15 cellular contexts compared by ENCODE assay signal in genomic region chr2:101109451-101110140, GRCh38. TPM values are rescaled to one million over a fixed set of nuclear protein-coding genes. Genes with fewer than 3 reads are reported as not detected.
DNase-seq lines count a peak whose midpoint lies in the region; ATAC-seq, FAIRE-seq and TF ChIP-seq lines count a peak whose summit lies in the region.
"Had no signal": no experiment of that assay in that cellular context is flagged by ENCODE, and none has a peak within 500 bp of the region (broad histone marks: within the 10 kb centered on the region; RNA-seq: fewer than 3 reads in every experiment).

No MANE protein-coding gene starts in this region.

- no peak overlapping the region for H3K27ac Mint-ChIP-seq in activated naive CD4-positive, alpha-beta T cell treated with anti-CD3 and anti-CD28 coated beads for 36 hours
- H3K27ac Mint-ChIP-seq: activated CD4-positive, alpha-beta T cell treated with anti-CD3 and anti-CD28 coated beads, Interleukin-2, amount 10 ng/mL, durations not matched to agents 7 days and 5 days had no signal

- no peak overlapping the region for H2BK20ac ChIP-seq in H1 (ENCODE audit: low read length)

- H3K4me2 ChIP-seq in A549 (peak overlapping the region; percentile 77), H1 (ENCODE audit: insufficient read depth in 1 of 2, low read depth in 2 of 2, low read length in 2 of 2) (no peak overlapping the region), OCI-LY7 (ENCODE audit: low read length) (no peak overlapping the region)

- no peak overlapping the region for H3K14ac ChIP-seq in H1 (ENCODE audit: insufficient read length)

- H2AFZ ChIP-seq in H1 (ENCODE audit: low read length), result no peak overlapping the region
- H2AFZ ChIP-seq in OCI-LY7 (ENCODE audit: low read length), result no peak overlapping the region

- no peak overlapping the region for H3K4ac ChIP-seq in H1 (replicated peaks; ENCODE audit: insufficient read length, low read depth, low read length)

- no peak overlapping the region for H3K4me3 Mint-ChIP-seq in activated naive CD4-positive, alpha-beta T cell treated with anti-CD3 and anti-CD28 coated beads for 36 hours
- H3K4me3 Mint-ChIP-seq: activated CD4-positive, alpha-beta T cell treated with anti-CD3 and anti-CD28 coated beads, Interleukin-2, amount 10 ng/mL, durations not matched to agents 7 days and 5 days had no signal

- H3K36me3 ChIP-seq in H1 (ENCODE audit: control insufficient read depth in 2 of 4, insufficient read depth in 4 of 4, low read length in 3 of 4), result no peaks in the 10 kb centered on the region
- no peaks in the 10 kb centered on the region for H3K36me3 ChIP-seq in OCI-LY7 (ENCODE audit: insufficient read depth, low read length)

- H3K9me2 ChIP-seq in OCI-LY7 (ENCODE audit: insufficient read depth, low read length), result no peaks in the 10 kb centered on the region

- H3K23me2 ChIP-seq in H1 (ENCODE audit: low read depth, low read length), result no peaks in the 10 kb centered on the region

- no peaks in the 10 kb centered on the region for H3K4me1 Mint-ChIP-seq in activated naive CD4-positive, alpha-beta T cell treated with anti-CD3 and anti-CD28 coated beads for 36 hours (ENCODE audit: low read depth)
- H3K4me1 Mint-ChIP-seq: activated CD4-positive, alpha-beta T cell treated with anti-CD3 and anti-CD28 coated beads, Interleukin-2, amount 10 ng/mL, durations not matched to agents 7 days and 5 days had no signal

- ATAC-seq in A549, result no peak

- TF ChIP-seq RAD21 in A549 (conservative IDR thresholded peaks at IDR 0.05 in 1 of 2, IDR thresholded peaks at IDR 0.05 in 1 of 2), result no peak
- no peak for TF ChIP-seq RAD21 in H1 (IDR thresholded peaks at IDR 0.05 in 1 of 2, conservative IDR thresholded peaks at IDR 0.05 in 1 of 2; ENCODE audit: low read depth in 2 of 2, low read length in 2 of 2)

- no peak overlapping the region; the same call in 1 of the 2 replicates for H2BK15ac ChIP-seq in H1 (ENCODE audit: low read length)

- H2BK12ac ChIP-seq in H1 (ENCODE audit: low read depth, low read length), result no peak overlapping the region

- peaks cover 0 to 64% of the 10 kb centered on the region in 2 experiments; a peak in 2 of 4 replicates for H3K79me2 ChIP-seq in H1 (ENCODE audit: control insufficient read depth in 1 of 2, insufficient read depth in 2 of 2, low read length in 2 of 2)
- H3K79me2 ChIP-seq in OCI-LY7 (ENCODE audit: insufficient read depth, low read depth, low read length), result no peaks in the 10 kb centered on the region

- H3K79me1 ChIP-seq in H1 (ENCODE audit: low read depth, low read length), result peaks cover 6% of the 10 kb centered on the region

- WGBS in A549 (ENCODE audit: missing lambda C conversion rate), result 81% methylated on average over 14 of the region's 14 CpGs
- WGBS in H1 (ENCODE audit: extremely low coverage in 1 of 2, insufficient coverage in 1 of 2, insufficient read length in 1 of 2, insufficient replicate concordance in 2 of 2, low coverage in 1 of 2, low lambda C conversion rate in 2 of 2, missing lambda C conversion rate in 1 of 2), 2 experiments, result 84% methylated on average over 14 of the region's 14 CpGs; no CpG with 5 or more reads in 1 of the 2 experiments

- in situ Hi-C loops in GM13977 (cut with MboI; ENCODE audit: low pct_unique_long_range_greater_than_20kb, low sequenced_read_pairs, unreplicated experiment), result no loop called here

- H4K5ac ChIP-seq in H1 (ENCODE audit: insufficient read length, low read depth, low read length), result no peak overlapping the region

- H3K9ac ChIP-seq in H1 (replicated peaks in 1 of 4; ENCODE audit: extremely low read depth in 1 of 4, low read depth in 3 of 4, low read length in 3 of 4), result no peak overlapping the region

- TF ChIP-seq EP300 in A549 (IDR thresholded peaks at IDR 0.05) (no peak), H1 (IDR thresholded peaks at IDR 0.05; ENCODE audit: borderline replicate concordance in 1 of 2, low read depth in 2 of 2, low read length in 2 of 2) (no peak)

- TF ChIP-seq POLR2A in A549 (IDR thresholded peaks at IDR 0.05; ENCODE audit: low read length), result no peak
- TF ChIP-seq POLR2A in H1 (IDR thresholded peaks at IDR 0.05; ENCODE audit: control extremely low read depth in 1 of 2, low read depth in 2 of 2, low read length in 2 of 2), result no peak

- FAIRE-seq in A549 (lab: Jason Lieb, UNC) (no peak), H1 (lab: Jason Lieb, UNC) (no peak)
- FAIRE-seq: H54 had no signal

- DNase-seq in A549 (ENCODE audit: low read depth in 1 of 2, low spot score in 1 of 2) (no peak), NCI-H1694 treated with DMSO at 0.1 percent for 48 hours (lab: John Stamatoyannopoulos, UW) (peak; percentile 34), H1 (ENCODE audit: low read depth in 1 of 2, low spot score in 2 of 2) (no peak), middle frontal gyrus (ENCODE audit: extremely low spot score, low spot score) (peak; percentile 22), OCI-LY7 (ENCODE audit: low spot score) (no peak), DMS114 treated with DMSO at 0.1 percent for 48 hours (lab: John Stamatoyannopoulos, UW; ENCODE audit: unreplicated experiment) (no peak), GM13977 (ENCODE audit: low spot score) (no peak)
- DNase-seq in activated naive CD4-positive, alpha-beta T cell treated with anti-CD3 and anti-CD28 coated beads for 36 hours, result no peak
- DNase-seq: activated CD4-positive, alpha-beta T cell treated with anti-CD3 and anti-CD28 coated beads, Interleukin-2, amount 10 ng/mL, durations not matched to agents 7 days and 5 days; Karpas-422; NCI-H226; stimulated activated CD4-positive, alpha-beta T cell treated with anti-CD3 and anti-CD28 coated beads, Interleukin-12 subunit alpha, Interleukin-12 subunit beta, amount 100 ng/mL, for 4 hours; stimulated activated CD8-positive, alpha-beta memory T cell treated with anti-CD3 and anti-CD28 coated beads, Interleukin-4, amount 100 ng/mL, for 48 hours had no signal

- H3K4me3 ChIP-seq in A549 (no peak overlapping the region), H1 (ENCODE audit: extremely low read depth in 1 of 4, insufficient read depth in 2 of 4, low read depth in 3 of 4, low read length in 4 of 4) (no peak overlapping the region), OCI-LY7 (ENCODE audit: low read depth, low read length, poor library complexity, severe bottlenecking) (no peak overlapping the region)
- H3K4me3 ChIP-seq: SK-N-MC had no signal

- peak overlapping the region; percentile 3 for H4K91ac ChIP-seq in H1 (replicated peaks; ENCODE audit: insufficient read length, low read length)

- peaks cover 96% of the 10 kb centered on the region for H3K4me1 ChIP-seq in A549
- H3K4me1 ChIP-seq in H1 (replicated peaks in 1 of 4; ENCODE audit: control insufficient read depth in 3 of 4, insufficient read depth in 4 of 4, low read length in 3 of 4), result peaks cover 9 to 23% (median 19%) of the 10 kb centered on the region in 4 experiments
- no peaks in the 10 kb centered on the region for H3K4me1 ChIP-seq in OCI-LY7 (ENCODE audit: insufficient read depth, low read length, poor library complexity, severe bottlenecking)

- TF ChIP-seq CTCF in A549 (IDR thresholded peaks at IDR 0.05) (no peak), H1 (IDR thresholded peaks at IDR 0.05; ENCODE audit: control extremely low read depth in 1 of 3, insufficient read depth in 1 of 3, low read depth in 1 of 3, low read length in 3 of 3) (no peak), OCI-LY7 (conservative IDR thresholded peaks at IDR 0.05; ENCODE audit: low read length) (no peak), GM13977 (IDR thresholded peaks at IDR 0.05; ENCODE audit: extremely low read depth, insufficient read depth, missing control alignments) (no peak)

- H3K27me3 Mint-ChIP-seq in activated naive CD4-positive, alpha-beta T cell treated with anti-CD3 and anti-CD28 coated beads for 36 hours (ENCODE audit: low read depth), result no peaks in the 10 kb centered on the region

- H4K8ac ChIP-seq in H1 (ENCODE audit: extremely low read depth, insufficient read depth, low read length), result peak overlapping the region; percentile 1; the same call in 1 of the 2 replicates

- no peak overlapping the region for H2BK5ac ChIP-seq in H1 (ENCODE audit: low read depth, low read length)

- POLR2A ChIA-PET in A549 (lab: Yijun Ruan, JAX) (interaction anchor here (1.2 kb wide), 1 partner anchor 42 kb away, joined by 3 read pairs; the partner anchor contains the start of gene TBC1D8), H1 (lab: Charles Lee; ENCODE audit: partially characterized antibody) (interaction anchor here (0.6 to 1.1 kb wide), 2 partner anchors 80 to 99 kb away, joined by 3 read pairs; no protein-coding TSS in a partner anchor), OCI-LY7 (lab: Charles Lee) (no interaction called here)

- no peaks in the 10 kb centered on the region for H3K27me3 ChIP-seq in H1 (replicated peaks in 1 of 4; ENCODE audit: control insufficient read depth in 3 of 4, extremely low read depth in 1 of 4, insufficient read depth in 3 of 4, low read length in 3 of 4)

- no peaks in the 10 kb centered on the region for H3K9me3 Mint-ChIP-seq in activated naive CD4-positive, alpha-beta T cell treated with anti-CD3 and anti-CD28 coated beads for 36 hours
- H3K9me3 Mint-ChIP-seq: activated CD4-positive, alpha-beta T cell treated with anti-CD3 and anti-CD28 coated beads, Interleukin-2, amount 10 ng/mL, durations not matched to agents 7 days and 5 days had no signal

- intact Hi-C loops in activated naive CD4-positive, alpha-beta T cell treated with anti-CD3 and anti-CD28 coated beads for 36 hours (cut with micrococcal nuclease), result no loop called here
- intact Hi-C loops in OCI-LY7 (cut with micrococcal nuclease; ENCODE audit: unreplicated experiment), result no loop called here

- BruUV-seq in OCI-LY7 (replicated peaks; lab: Mats Ljungman, UMichigan), result no TSS peak

- H4K20me1 ChIP-seq in H1 (replicated peaks in 1 of 2; ENCODE audit: control insufficient read depth in 1 of 2, insufficient read depth in 2 of 2, low read length in 2 of 2) (peaks cover 0 to 4% of the 10 kb centered on the region in 2 experiments), OCI-LY7 (ENCODE audit: insufficient read depth, low read length) (no peaks in the 10 kb centered on the region)

- no peak overlapping the region for H2BK120ac ChIP-seq in H1 (replicated peaks; ENCODE audit: low read depth, low read length)

- no peak overlapping the region for H3K18ac ChIP-seq in H1 (ENCODE audit: extremely low read depth, low read length)

- no peaks in the 10 kb centered on the region for H3K36me3 Mint-ChIP-seq in activated naive CD4-positive, alpha-beta T cell treated with anti-CD3 and anti-CD28 coated beads for 36 hours (ENCODE audit: low read depth)

- no peaks in the 10 kb centered on the region for H3K9me3 ChIP-seq in A549
- no peaks in the 10 kb centered on the region for H3K9me3 ChIP-seq in H1 (ENCODE audit: insufficient read depth in 2 of 2, low read depth in 1 of 2, low read length in 1 of 2)
- H3K9me3 ChIP-seq in OCI-LY7 (ENCODE audit: low read length), result no peaks in the 10 kb centered on the region

- no peak overlapping the region for H3K56ac ChIP-seq in H1 (replicated peaks; ENCODE audit: insufficient read length, low read depth, low read length)

- H3K23ac ChIP-seq in H1 (ENCODE audit: insufficient read length), result no peak overlapping the region

- 0 out of 2 replicates have a peak overlapping the region, but pooled peaks have one; percentile 32 for H2AK5ac ChIP-seq in H1 (ENCODE audit: low read depth, low read length)

- H3K27ac ChIP-seq in A549, result peak overlapping the region; percentile 89 to 91
- no peak overlapping the region for H3K27ac ChIP-seq in H1 (ENCODE audit: low read depth, low read length)
- H3K27ac ChIP-seq in OCI-LY7 (ENCODE audit: low read depth, low read length, poor library complexity, severe bottlenecking), result no peak overlapping the region
- H3K27ac ChIP-seq: SK-N-MC had no signal

- CTCF ChIA-PET in A549 (lab: Yijun Ruan, JAX) (interaction anchor here (1.0 kb wide), 2 partner anchors 43 kb away, joined by 3 read pairs; no protein-coding TSS in a partner anchor), H1 (lab: Charles Lee; ENCODE audit: partially characterized antibody) (no interaction called here), OCI-LY7 (lab: Charles Lee; ENCODE audit: unreplicated experiment) (no interaction called here)
- CTCF ChIA-PET in activated naive CD4-positive, alpha-beta T cell treated with anti-CD3 and anti-CD28 coated beads for 36 hours (lab: Charles Lee), result no interaction called here

RNA-seq across cellular contexts. Expression of gene TBC1D8, which starts 41.6 kb away (rescaled TPM):
- 107 and 119 TPM in 2 replicates for polyA plus RNA-seq in A549 (2011; rRNA removed)
- polyA plus RNA-seq in A549 (2012; cell fraction: cytosol; rRNA removed), result 46.3 and 54.9 TPM in 2 replicates
- polyA plus RNA-seq in A549 (2012; cell fraction: nucleus; rRNA removed), result 250 and 339 TPM in 2 replicates
- 30.0 to 40.3 TPM (median 35.3 TPM) in 3 replicates for polyA plus RNA-seq in A549 (2017; fragmentation: RNase III; extraction: RNeasy Plus Mini Kit Qiagen cat#74134 plus additional on column Dnase treatment)
- polyA minus RNA-seq in A549 (2011; rRNA and poly(A)+ RNA removed), result 132 and 139 TPM in 2 replicates
- total RNA-seq in H1 (2021; fragmentation: NEBNext Ultra II Directional; extraction: Animal tissue kit (Norgen Biotek cat#: 25700)), result 21.8 and 24.0 TPM in 2 replicates
- 20.8 and 27.2 TPM in 2 replicates for polyA plus RNA-seq in H1 (2011; rRNA removed)
- polyA plus RNA-seq in H1 (2011; cell fraction: cytosol; rRNA removed), result 24.9 TPM
- polyA plus RNA-seq in H1 (2011; cell fraction: nucleus; rRNA removed), result 87.3 TPM
- polyA plus RNA-seq in H1 (2012, experiment 1 of 2), result 21.5 to 24.8 TPM (median 23.1 TPM) in 4 replicates
- 7.7 TPM for polyA plus RNA-seq in H1 (2012, experiment 2 of 2)
- polyA plus RNA-seq in H1 (2013, experiment 1 of 2), result 14.1 TPM
- polyA plus RNA-seq in H1 (2013, experiment 2 of 2), result 14.4 TPM
- polyA minus RNA-seq in H1 (2011; rRNA and poly(A)+ RNA removed), result 40.6 and 53.8 TPM in 2 replicates
- 13.4 TPM for polyA minus RNA-seq in H1 (2011; cell fraction: cytosol; rRNA and poly(A)+ RNA removed)
- 50.2 TPM for polyA minus RNA-seq in H1 (2011; cell fraction: nucleus; rRNA and poly(A)+ RNA removed)
- total RNA-seq in activated naive CD4-positive, alpha-beta T cell treated with anti-CD3 and anti-CD28 coated beads for 36 hours, result 1 to 10 TPM; 4.0 to 4.5 TPM
- total RNA-seq in OCI-LY7 (2014; rRNA removed; shearing (Covaris generic)), result 0.03 and 0.22 TPM in 2 replicates
- 0.49 and 1.7 TPM in 2 replicates for total RNA-seq in OCI-LY7 (2022)

Comparison
In these comparisons a context has a peak if more than half of its experiments do, and no peak if none do; other contexts are left out.
1. DNase-seq: peak in NCI-H1694 treated with DMSO at 0.1 percent for 48 hours (single experiment) and middle frontal gyrus (single experiment); none in A549 (0 of 2), H1 (0 of 2), activated naive CD4-positive, alpha-beta T cell treated with anti-CD3 and anti-CD28 coated beads for 36 hours (single experiment), OCI-LY7 (single experiment), DMS114 treated with DMSO at 0.1 percent for 48 hours (single experiment) and GM13977 (single experiment).
2. H3K27ac ChIP-seq: peak in A549 (2 of 2); none in H1 (single experiment) and OCI-LY7 (single experiment).